25 cellular contexts compared by ENCODE assay signal in genomic region chr9:113742471-113742870, GRCh38.
A peak's percentile ranks its signal among the peaks of the same experiment; 100 is the strongest.
DNase-seq lines count a peak whose midpoint lies in the region; FAIRE-seq and TF ChIP-seq lines count a peak whose summit lies in the region.
"Had no signal": no experiment of that assay in that cellular context is flagged by ENCODE, and none has a peak within 500 bp of the region (broad histone marks: within the 10 kb centered on the region; RNA-seq: fewer than 3 reads in every experiment).

No MANE protein-coding gene starts in this region.

- TF ChIP-seq RAD21 in H1 (IDR thresholded peaks at IDR 0.05 in 1 of 2, conservative IDR thresholded peaks at IDR 0.05 in 1 of 2; ENCODE audit: low read depth in 2 of 2, low read length in 2 of 2) = 0 out of 4 replicates have a peak, but pooled peaks of 1 of the 2 experiments have one; percentile 7

- H4K8ac ChIP-seq in H9 (replicated peaks; ENCODE audit: insufficient read length, low read depth, low read length) (no peak overlapping the region), H1 (ENCODE audit: extremely low read depth, insufficient read depth, low read length) (no peak overlapping the region)

- H3K27me3 Mint-ChIP-seq in H9 (ENCODE audit: low read depth) = peaks cover 10% of the 10 kb centered on the region
- H3K27me3 Mint-ChIP-seq in activated T-helper 2 cell treated with anti-CD3 and anti-CD28 coated beads, Interferon-gamma antibody, Interleukin-2, Interleukin-4, amounts not matched to agents 10 μg/mL and 5 μg/mL and 100 μg/mL, durations not matched to agents 14 hours and 24 hours and 36 hours (ENCODE audit: low read depth) = no peaks in the 10 kb centered on the region

- peak overlapping the region; percentile 51 for H3K4me2 ChIP-seq in BLaER1
- no peak overlapping the region for H3K4me2 ChIP-seq in H9 (ENCODE audit: insufficient read depth, insufficient read length, low read length)
- no peak overlapping the region for H3K4me2 ChIP-seq in H1 (ENCODE audit: insufficient read depth in 1 of 2, low read depth in 2 of 2, low read length in 2 of 2)
- H3K4me2 ChIP-seq in keratinocyte (ENCODE audit: control insufficient read depth, extremely low read depth, insufficient read depth, low read depth, low read length) = peak overlapping the region; percentile 25

- H3K27me3 ChIP-seq in BLaER1 = no peaks in the 10 kb centered on the region
- no peaks in the 10 kb centered on the region for H3K27me3 ChIP-seq in H9 (ENCODE audit: insufficient read depth, low read length)
- H3K27me3 ChIP-seq in H1 (replicated peaks in 1 of 4; ENCODE audit: control insufficient read depth in 3 of 4, extremely low read depth in 1 of 4, insufficient read depth in 3 of 4, low read length in 3 of 4) = no peaks in the 10 kb centered on the region
- H3K27me3 ChIP-seq in keratinocyte (ENCODE audit: control insufficient read depth, extremely low read depth, insufficient read depth, low read length) = peaks cover 18% of the 10 kb centered on the region
- H3K27me3 ChIP-seq: SJSA1 had no signal

- H3K56ac ChIP-seq in H9 (ENCODE audit: insufficient read length, low read depth, low read length) (no peak overlapping the region), H1 (replicated peaks; ENCODE audit: insufficient read length, low read depth, low read length) (no peak overlapping the region)

- dilution Hi-C loops in keratinocyte (cut with MboI; ENCODE audit: extremely low pct_ligation_motif_present, low sequenced_read_pairs) = no loop called here

- no peak overlapping the region; a peak in 1 of 7 replicates for H3K27ac Mint-ChIP-seq in H9
- no peak overlapping the region for H3K27ac Mint-ChIP-seq in activated T-helper 2 cell treated with anti-CD3 and anti-CD28 coated beads, Interferon-gamma antibody, Interleukin-2, Interleukin-4, amounts not matched to agents 10 μg/mL and 5 μg/mL and 100 μg/mL, durations not matched to agents 14 hours and 24 hours and 36 hours
- H3K27ac Mint-ChIP-seq: CD8-positive, alpha-beta T cell had no signal

- no CpG with 5 or more reads among the region's 5 CpGs for WGBS in H9 (ENCODE audit: extremely low coverage, insufficient read length, low lambda C conversion rate)
- WGBS in H1 (ENCODE audit: extremely low coverage in 1 of 2, insufficient coverage in 1 of 2, insufficient read length in 1 of 2, insufficient replicate concordance in 2 of 2, low coverage in 1 of 2, low lambda C conversion rate in 2 of 2, missing lambda C conversion rate in 1 of 2), 2 experiments = 81% methylated on average over 5 of the region's 5 CpGs; no CpG with 5 or more reads in 1 of the 2 experiments

- no peak overlapping the region for H3K4me3 Mint-ChIP-seq in H9
- H3K4me3 Mint-ChIP-seq in activated T-helper 2 cell treated with anti-CD3 and anti-CD28 coated beads, Interferon-gamma antibody, Interleukin-2, Interleukin-4, amounts not matched to agents 10 μg/mL and 5 μg/mL and 100 μg/mL, durations not matched to agents 14 hours and 24 hours and 36 hours (ENCODE audit: low read depth) = no peak overlapping the region
- H3K4me3 Mint-ChIP-seq: CD8-positive, alpha-beta T cell had no signal

- H4K20me1 ChIP-seq in BLaER1 (no peaks in the 10 kb centered on the region), H9 (ENCODE audit: control insufficient read depth, insufficient read depth, insufficient read length) (no peaks in the 10 kb centered on the region), H1 (replicated peaks in 1 of 2; ENCODE audit: control insufficient read depth in 1 of 2, insufficient read depth in 2 of 2, low read length in 2 of 2) (no peaks in the 10 kb centered on the region), keratinocyte (ENCODE audit: control insufficient read depth, extremely low read depth, insufficient read depth, low read length) (no peaks in the 10 kb centered on the region)

- H3K4ac ChIP-seq in H9 (ENCODE audit: low read depth, low read length) = no peak overlapping the region
- no peak overlapping the region for H3K4ac ChIP-seq in H1 (replicated peaks; ENCODE audit: insufficient read length, low read depth, low read length)

- H3K14ac ChIP-seq in H9 (ENCODE audit: insufficient read depth, low read length) = no peak overlapping the region
- H3K14ac ChIP-seq in H1 (ENCODE audit: insufficient read length) = no peak overlapping the region

- H2BK5ac ChIP-seq in H9 (ENCODE audit: insufficient read length, low read length) (no peak overlapping the region), H1 (ENCODE audit: low read depth, low read length) (0 out of 2 replicates have a peak overlapping the region, but pooled peaks have one; percentile 67)

- no peak overlapping the region for H2AFZ ChIP-seq in H9 (ENCODE audit: low read length)
- H2AFZ ChIP-seq in H1 (ENCODE audit: low read length) = peak overlapping the region; percentile 42; the same call in 1 of the 2 replicates
- peak overlapping the region; percentile 24 for H2AFZ ChIP-seq in keratinocyte (ENCODE audit: control insufficient read depth, low read length)

- POLR2A ChIA-PET in H1 (lab: Charles Lee; ENCODE audit: partially characterized antibody) = no interaction called here

- H2BK120ac ChIP-seq in H9 (ENCODE audit: low read depth, low read length, poor library complexity, severe bottlenecking) (no peak overlapping the region), H1 (replicated peaks; ENCODE audit: low read depth, low read length) (no peak overlapping the region)

- H4K5ac ChIP-seq in H9 (ENCODE audit: insufficient read length, low read depth, low read length) = no peak overlapping the region
- H4K5ac ChIP-seq in H1 (ENCODE audit: insufficient read length, low read depth, low read length) = peak overlapping the region; percentile 15

- no peaks in the 10 kb centered on the region for H3K79me1 ChIP-seq in H9 (ENCODE audit: insufficient read depth, low read depth, low read length, poor library complexity, severe bottlenecking)
- H3K79me1 ChIP-seq in H1 (ENCODE audit: low read depth, low read length) = no peaks in the 10 kb centered on the region

- H3K4me1 ChIP-seq in BLaER1 (peaks cover 15% of the 10 kb centered on the region), H9 (ENCODE audit: insufficient read depth, low read length) (peaks cover 3% of the 10 kb centered on the region; the same call in 1 of the 2 replicates), H1 (replicated peaks in 1 of 4; ENCODE audit: control insufficient read depth in 3 of 4, insufficient read depth in 4 of 4, low read length in 3 of 4) (peaks cover 0 to 14% (median 4%) of the 10 kb centered on the region in 4 experiments; a peak in 5 of 7 replicates), keratinocyte (ENCODE audit: control insufficient read depth, extremely low read depth, insufficient read depth, low read length) (peaks cover 3% of the 10 kb centered on the region)
- H3K4me1 ChIP-seq: Caco-2, SJSA1 had no signal

- H3K27ac ChIP-seq in BLaER1 = peak overlapping the region; percentile 23; the same call in 1 of the 2 replicates
- H3K27ac ChIP-seq in H9 (ENCODE audit: insufficient read length, low read depth, low read length) = no peak overlapping the region
- no peak overlapping the region for H3K27ac ChIP-seq in H1 (ENCODE audit: low read depth, low read length)
- H3K27ac ChIP-seq in keratinocyte (ENCODE audit: control insufficient read depth, insufficient read depth, low read length) = no peak overlapping the region
- H3K27ac ChIP-seq: C4-2B, SJSA1 had no signal

- H2BK12ac ChIP-seq in H9 (ENCODE audit: insufficient read length, low read depth, low read length) (no peak overlapping the region), H1 (ENCODE audit: low read depth, low read length) (0 out of 2 replicates have a peak overlapping the region, but pooled peaks have one; percentile 18)

- no peaks in the 10 kb centered on the region; the same call in 1 of the 2 replicates for H3K9me3 ChIP-seq in BLaER1
- no peaks in the 10 kb centered on the region for H3K9me3 ChIP-seq in H9 (ENCODE audit: control insufficient read depth, low read depth, low read length)
- no peaks in the 10 kb centered on the region for H3K9me3 ChIP-seq in H1 (ENCODE audit: insufficient read depth in 2 of 2, low read depth in 1 of 2, low read length in 1 of 2)
- H3K9me3 ChIP-seq in keratinocyte (ENCODE audit: control insufficient read depth, low read depth, low read length) = no peaks in the 10 kb centered on the region
- H3K9me3 ChIP-seq: Caco-2, SJSA1 had no signal

- H3K79me2 ChIP-seq in H9 (ENCODE audit: insufficient read depth, low read length) = no peaks in the 10 kb centered on the region
- H3K79me2 ChIP-seq in H1 (ENCODE audit: control insufficient read depth in 1 of 2, insufficient read depth in 2 of 2, low read length in 2 of 2) = no peaks in the 10 kb centered on the region
- H3K79me2 ChIP-seq in keratinocyte (ENCODE audit: control insufficient read depth, insufficient read depth, low read length) = no peaks in the 10 kb centered on the region

- H3K23ac ChIP-seq in H9 (ENCODE audit: insufficient read length, low read depth, low read length) (no peak overlapping the region), H1 (ENCODE audit: insufficient read length) (no peak overlapping the region)

- no peak overlapping the region for H3K4me3 ChIP-seq in BLaER1
- H3K4me3 ChIP-seq in H1 (ENCODE audit: extremely low read depth in 1 of 4, insufficient read depth in 2 of 4, low read depth in 3 of 4, low read length in 4 of 4) = no peak overlapping the region
- no peak overlapping the region for H3K4me3 ChIP-seq in keratinocyte (ENCODE audit: control insufficient read depth in 2 of 3, extremely low read depth in 1 of 3, insufficient read depth in 2 of 3, low read depth in 1 of 3, low read length in 3 of 3)
- H3K4me3 ChIP-seq: SJSA1 had no signal

- no peak overlapping the region for H2BK15ac ChIP-seq in H9 (ENCODE audit: low read depth, low read length)
- H2BK15ac ChIP-seq in H1 (ENCODE audit: low read length) = peak overlapping the region; percentile 34; the same call in 1 of the 2 replicates

- H4K91ac ChIP-seq in H9 (ENCODE audit: insufficient read length, low read depth, low read length) = no peak overlapping the region
- no peak overlapping the region for H4K91ac ChIP-seq in H1 (replicated peaks; ENCODE audit: insufficient read length, low read length)

- H3K18ac ChIP-seq in H9 (ENCODE audit: insufficient read length, low read depth, low read length) = no peak overlapping the region
- no peak overlapping the region for H3K18ac ChIP-seq in H1 (ENCODE audit: extremely low read depth, low read length)

- TF ChIP-seq EP300 in H1 (IDR thresholded peaks at IDR 0.05; ENCODE audit: borderline replicate concordance in 1 of 2, low read depth in 2 of 2, low read length in 2 of 2) = no peak

- CTCF ChIA-PET in H1 (lab: Charles Lee; ENCODE audit: partially characterized antibody) = interaction anchor here (1.5 kb wide), 2 partner anchors 68 to 290 kb away, joined by 3 to 6 read pairs; no protein-coding TSS in a partner anchor

- DNase-seq in H9 = peak; percentile 38
- DNase-seq in H1 (ENCODE audit: low read depth in 1 of 2, low spot score in 2 of 2) = peak in 1 of 2 experiments; percentile 47
- no peak for DNase-seq in keratinocyte (ENCODE audit: low read depth, low spot score)
- no peak for DNase-seq in DMS53 treated with DMSO at 0.1 percent for 48 hours (lab: John Stamatoyannopoulos, UW; ENCODE audit: unreplicated experiment)
- DNase-seq in NCI-H446 (lab: John Stamatoyannopoulos, UW) = no peak
- no peak for DNase-seq in activated T-helper 2 cell treated with anti-CD3 and anti-CD28 coated beads, Interferon-gamma antibody, Interleukin-2, Interleukin-4, amounts not matched to agents 10 μg/mL and 5 μg/mL and 100 μg/mL, durations not matched to agents 14 hours and 24 hours and 36 hours (ENCODE audit: low spot score)
- DNase-seq: AML-193; Caco-2; CD8-positive, alpha-beta T cell; DMS79 treated with DMSO at 0.1 percent for 48 hours; GF-D8; NCI-H1105 treated with DMSO at 0.1 percent for 48 hours; NCI-H146; NCI-H1930; NCI-H2107; NCI-H524 treated with DMSO at 0.1 percent for 48 hours; Right ventricle myocardium superior; RPMI8226 had no signal

- intact Hi-C loops in activated T-helper 2 cell treated with anti-CD3 and anti-CD28 coated beads, Interferon-gamma antibody, Interleukin-2, Interleukin-4, amounts not matched to agents 10 μg/mL and 5 μg/mL and 100 μg/mL, durations not matched to agents 14 hours and 24 hours and 36 hours (cut with micrococcal nuclease) = no loop called here

- peaks cover 22 to 35% of the 10 kb centered on the region in 2 experiments for H3K4me1 Mint-ChIP-seq in H9
- no peaks in the 10 kb centered on the region for H3K4me1 Mint-ChIP-seq in activated T-helper 2 cell treated with anti-CD3 and anti-CD28 coated beads, Interferon-gamma antibody, Interleukin-2, Interleukin-4, amounts not matched to agents 10 μg/mL and 5 μg/mL and 100 μg/mL, durations not matched to agents 14 hours and 24 hours and 36 hours (ENCODE audit: low read depth)

- H3T11ph ChIP-seq in H9 (ENCODE audit: low read length) = no peak overlapping the region

- peaks cover 7 to 8% of the 10 kb centered on the region in 2 experiments for H3K9me3 Mint-ChIP-seq in H9
- H3K9me3 Mint-ChIP-seq in activated T-helper 2 cell treated with anti-CD3 and anti-CD28 coated beads, Interferon-gamma antibody, Interleukin-2, Interleukin-4, amounts not matched to agents 10 μg/mL and 5 μg/mL and 100 μg/mL, durations not matched to agents 14 hours and 24 hours and 36 hours = no peaks in the 10 kb centered on the region

- no peak overlapping the region for H2BK20ac ChIP-seq in H9 (ENCODE audit: low read depth, low read length, poor library complexity, severe bottlenecking)
- H2BK20ac ChIP-seq in H1 (ENCODE audit: low read length) = peak overlapping the region; percentile 27

- H3K9me1 ChIP-seq in keratinocyte (ENCODE audit: control insufficient read depth, extremely low read depth, insufficient read depth, low read length) = peaks cover 3% of the 10 kb centered on the region

- no peaks in the 10 kb centered on the region for H3K36me3 ChIP-seq in BLaER1
- H3K36me3 ChIP-seq in H1 (ENCODE audit: control insufficient read depth in 2 of 4, insufficient read depth in 4 of 4, low read length in 3 of 4) = no peaks in the 10 kb centered on the region
- H3K36me3 ChIP-seq in keratinocyte (ENCODE audit: control insufficient read depth in 2 of 2, extremely low read depth in 1 of 2, insufficient read depth in 2 of 2, low read length in 2 of 2) = no peaks in the 10 kb centered on the region
- H3K36me3 ChIP-seq: SJSA1 had no signal

- H2AK5ac ChIP-seq in H9 (ENCODE audit: insufficient read length, low read length) (no peak overlapping the region), H1 (ENCODE audit: low read depth, low read length) (no peak overlapping the region)

- FAIRE-seq in H1 (lab: Jason Lieb, UNC) (no peak), keratinocyte (lab: Jason Lieb, UNC) (no peak)
- FAIRE-seq: A204.1, GM12892, GM19239, H54 had no signal

- TF ChIP-seq CTCF in H9 (conservative IDR thresholded peaks at IDR 0.05) (no peak), H1 (IDR thresholded peaks at IDR 0.05; ENCODE audit: control extremely low read depth in 1 of 3, insufficient read depth in 1 of 3, low read depth in 1 of 3, low read length in 3 of 3) (peak in 1 of 3 experiments; percentile 14; a peak in 1 of 4 replicates), keratinocyte (optimal IDR thresholded peaks at IDR 0.05 in 1 of 3, IDR thresholded peaks at IDR 0.05 in 1 of 3, conservative IDR thresholded peaks at IDR 0.05 in 1 of 3; ENCODE audit: extremely low read depth in 1 of 3, insufficient read depth in 2 of 3, low read length in 3 of 3) (no peak)

- H3K36me3 Mint-ChIP-seq in H9 (ENCODE audit: insufficient read depth in 1 of 3, low read depth in 3 of 3) = peaks cover 2 to 4% (median 3%) of the 10 kb centered on the region in 3 experiments; a peak in 4 of 7 replicates
- no peaks in the 10 kb centered on the region for H3K36me3 Mint-ChIP-seq in activated T-helper 2 cell treated with anti-CD3 and anti-CD28 coated beads, Interferon-gamma antibody, Interleukin-2, Interleukin-4, amounts not matched to agents 10 μg/mL and 5 μg/mL and 100 μg/mL, durations not matched to agents 14 hours and 24 hours and 36 hours (ENCODE audit: low read depth)
- H3K36me3 Mint-ChIP-seq: CD8-positive, alpha-beta T cell had no signal

- TF ChIP-seq POLR2A in H1 (IDR thresholded peaks at IDR 0.05; ENCODE audit: control extremely low read depth in 1 of 2, low read depth in 2 of 2, low read length in 2 of 2) = no peak

- H3K23me2 ChIP-seq in H9 (ENCODE audit: insufficient read length, low read depth, low read length, poor library complexity, severe bottlenecking) (no peaks in the 10 kb centered on the region), H1 (ENCODE audit: low read depth, low read length) (no peaks in the 10 kb centered on the region)

- no peak overlapping the region for H3K9ac ChIP-seq in BLaER1
- H3K9ac ChIP-seq in H9 (ENCODE audit: extremely low read depth, insufficient read length, low read length) = no peak overlapping the region
- H3K9ac ChIP-seq in H1 (replicated peaks in 1 of 4; ENCODE audit: extremely low read depth in 1 of 4, low read depth in 3 of 4, low read length in 3 of 4) = no peak overlapping the region
- no peak overlapping the region for H3K9ac ChIP-seq in keratinocyte (ENCODE audit: control insufficient read depth, extremely low read depth, insufficient read depth, low read length)

Comparison
In these comparisons a context has a peak if more than half of its experiments do, and no peak if none do; other contexts are left out.
1. H3K4me2 ChIP-seq: peak in BLaER1 (single experiment) and keratinocyte (single experiment); none in H9 (single experiment) and H1 (0 of 2).